Comparison of ENCODE assay signal across 26 cellular contexts in genomic region chr14:79791055-79791732, GRCh38.
"Had no signal": no experiment of that assay in that cellular context is flagged by ENCODE, and none has a peak within 500 bp of the region (broad histone marks: within the 10 kb centered on the region; RNA-seq: fewer than 3 reads in every experiment).

No MANE protein-coding gene starts in this region.

- H3K27me3 ChIP-seq: adrenal gland, MG63, Peyer's patch, SJSA1 had no signal

- DNase-seq: activated CD4-positive, alpha-beta T cell treated with anti-CD3 and anti-CD28 coated beads for 48 hours; activated CD4-positive, alpha-beta T cell treated with anti-CD3 and anti-CD28 coated beads, Interleukin-2, amount 50 U/mL, for 4 hours; activated CD8-positive, alpha-beta memory T cell treated with anti-CD3 and anti-CD28 coated beads, Interleukin-2, amount 50 U/mL, for 48 hours; activated CD8-positive, alpha-beta T cell treated with anti-CD3 and anti-CD28 coated beads, Interleukin-2, amount 10 ng/mL, durations not matched to agents 7 days and 5 days; activated naive CD4-positive, alpha-beta T cell treated with anti-CD3 and anti-CD28 coated beads, Interleukin-2, amount 50 U/mL, for 16 hours; activated naive CD8-positive, alpha-beta T cell treated with anti-CD3 and anti-CD28 coated beads, Interleukin-2, amount 10 ng/mL, durations not matched to agents 7 days and 5 days; activated T-cell treated with anti-CD3 and anti-CD28 coated beads, Interleukin-2, amount 50 U/mL, for 1 hour; adrenal gland; anterior cingulate cortex; cerebellar nuclear complex; MG63; NCI-H1105; NCI-H1436; NCI-H1694 treated with DMSO at 0.1 percent for 48 hours; NCI-H2029 treated with DMSO at 0.1 percent for 48 hours; NCI-H2171; NCI-H2227 treated with DMSO at 0.1 percent for 48 hours; NCI-H446 treated with DMSO at 0.1 percent for 48 hours; NCI-H524 treated with DMSO at 0.1 percent for 48 hours; NCI-H774; NK-92 treated with Interleukin-12 subunit alpha and Interleukin-12 subunit beta, amount 100 ng/mL, for 24 hours; Peyer's patch; SHP77; T-helper 17 cell; T-helper 9 cell had no signal

- H3K36me3 ChIP-seq: adrenal gland, MG63, Peyer's patch, SJSA1 had no signal

- H3K4me3 ChIP-seq: adrenal gland, MG63, Peyer's patch, SJSA1 had no signal
